8 cellular contexts compared by ENCODE assay signal in genomic region chr1:145286924-145287555, GRCh38. TPM values are rescaled to one million over a fixed set of nuclear protein-coding genes. Genes with fewer than 3 reads are reported as not detected.
A peak's percentile ranks its signal among the peaks of the same experiment; 100 is the strongest.
DNase-seq lines count a peak whose midpoint lies in the region; TF ChIP-seq lines count a peak whose summit lies in the region.
"Not testable (repeated sequence)": the region's sequence is repeated elsewhere in the genome, so short reads cannot be mapped to it uniquely, and the experiment has no call there.

No MANE protein-coding gene starts in this region.

- H3K27me3 ChIP-seq in BE2C; HL-60 (ENCODE audit: insufficient read depth, poor library complexity, severe bottlenecking); effector memory CD4-positive, alpha-beta T cell (replicated peaks; ENCODE audit: control insufficient read depth, insufficient read depth, low read length, poor library complexity, severe bottlenecking); iPS-15b (ENCODE audit: control insufficient read depth, insufficient read depth, low read length): not testable (repeated sequence)

- not testable (repeated sequence) for H3K9ac ChIP-seq in iPS-15b (ENCODE audit: low read depth, low read length)

- not testable (repeated sequence) for H3K36me3 ChIP-seq in BE2C; effector memory CD4-positive, alpha-beta T cell (ENCODE audit: control insufficient read depth, insufficient read depth, low read length); iPS-15b (ENCODE audit: control insufficient read depth, insufficient read depth, low read length)

- H3K27ac ChIP-seq in HL-60 (replicated peaks): not testable (repeated sequence)
- peak overlapping the region; percentile 55 for H3K27ac ChIP-seq in effector memory CD4-positive, alpha-beta T cell (ENCODE audit: insufficient read depth, low read length, poor library complexity, severe bottlenecking)

- DNase-seq in BE2C: peak; percentile 59
- peak in 1 of 2 experiments; percentile 1 for DNase-seq in HL-60 (ENCODE audit: low read depth in 1 of 2, low spot score in 1 of 2)
- peak; percentile 12 for DNase-seq in T-helper 9 cell
- peak; percentile 71 for DNase-seq in activated effector memory CD4-positive, alpha-beta T cell treated with anti-CD3 and anti-CD28 coated beads, Interleukin-2, amount 50 U/mL, for 16 hours
- peak in 2 of 3 donors; percentile 8 to 11 for DNase-seq in effector memory CD4-positive, alpha-beta T cell
- peak; percentile 11 for DNase-seq in neural crest cell (ENCODE audit: low read depth, low spot score)
- DNase-seq in stimulated activated CD4-positive, alpha-beta T cell treated with anti-CD3 and anti-CD28 coated beads, Interleukin-4, amount 100 ng/mL, for 4 hours: peak; percentile 22 to 28

- H3K9me3 Mint-ChIP-seq in neural crest cell: not testable (repeated sequence)

- H3K4me3 ChIP-seq in BE2C (ENCODE audit: low read depth, low read length) (peak overlapping the region; percentile 51), HL-60 (replicated peaks; ENCODE audit: insufficient read depth, low read length) (peak overlapping the region; percentile 36), iPS-15b (ENCODE audit: low read depth, low read length) (peak overlapping the region; percentile 41)
- peak overlapping the region; percentile 42 for H3K4me3 ChIP-seq in effector memory CD4-positive, alpha-beta T cell (ENCODE audit: insufficient read depth, low read depth, low read length, poor library complexity, severe bottlenecking)

- H3K4me1 Mint-ChIP-seq in neural crest cell: not testable (repeated sequence)

- not testable (repeated sequence) for H3K36me3 Mint-ChIP-seq in neural crest cell (ENCODE audit: low read depth)

- H3K4me3 Mint-ChIP-seq in neural crest cell: peak overlapping the region; percentile 92

- not testable (repeated sequence) for H3K27me3 Mint-ChIP-seq in neural crest cell (ENCODE audit: low read depth)

- H3K9me3 ChIP-seq in BE2C; effector memory CD4-positive, alpha-beta T cell (ENCODE audit: control insufficient read depth, low read length); iPS-15b (ENCODE audit: control insufficient read depth, insufficient read depth, low read length): not testable (repeated sequence)

- TF ChIP-seq CTCF in BE2C (IDR thresholded peaks at IDR 0.05; ENCODE audit: low read depth, low read length); HL-60 (IDR thresholded peaks at IDR 0.05; ENCODE audit: insufficient read depth, low read length); neural crest cell (conservative IDR thresholded peaks at IDR 0.05): not testable (repeated sequence)

- H3K27ac Mint-ChIP-seq in neural crest cell (ENCODE audit: unreplicated experiment): not testable (repeated sequence)

- not testable (repeated sequence) for H3K4me1 ChIP-seq in BE2C; effector memory CD4-positive, alpha-beta T cell (ENCODE audit: control insufficient read depth, insufficient read depth, low read length, poor library complexity, severe bottlenecking); iPS-15b (ENCODE audit: control insufficient read depth, insufficient read depth, low read length)

RNA-seq across cellular contexts. Expression of gene PPIAL4D, which starts 45.1 kb away (rescaled TPM):
- 2.0 TPM for polyA plus RNA-seq in BE2C (2012; ENCODE audit: insufficient read depth, insufficient read length, low read depth)
- total RNA-seq in neural crest cell: not detected in 2 replicates
